Comparison of ENCODE assay signal across 8 cellular contexts in genomic region chr14:74301594-74302159, GRCh38. TPM values are rescaled to one million over a fixed set of nuclear protein-coding genes. Genes with fewer than 3 reads are reported as not detected.
DNase-seq lines count a peak whose midpoint lies in the region; ATAC-seq and TF ChIP-seq lines count a peak whose summit lies in the region.

No MANE protein-coding gene starts in this region.

- CTCF ChIA-PET in T-cell (lab: Charles Lee), result interaction anchor here in 1 of 2 donors (1.2 kb wide), 1 partner anchor 24 kb away, joined by 3 read pairs; no protein-coding TSS in a partner anchor

- TF ChIP-seq CTCF in GM12864 (IDR thresholded peaks at IDR 0.05; ENCODE audit: low read depth, low read length, missing control alignments) (no peak), fibroblast of pulmonary artery (IDR thresholded peaks at IDR 0.05; ENCODE audit: low read length, missing control alignments) (no peak), retinal pigment epithelial cell (conservative IDR thresholded peaks at IDR 0.05; ENCODE audit: low read depth, low read length) (no peak)

- H3K27ac Mint-ChIP-seq in T-cell, result peak overlapping the region; percentile 95 to 96

- H3K4me3 ChIP-seq in GM12864 (ENCODE audit: low read depth, low read length) (peak overlapping the region; percentile 87), fibroblast of pulmonary artery (replicated peaks; ENCODE audit: low read depth, low read length) (peak overlapping the region; percentile 76), retinal pigment epithelial cell (ENCODE audit: low read length) (peak overlapping the region; percentile 88)

- H3K9me3 Mint-ChIP-seq in T-cell, result no peaks in the 10 kb centered on the region

- DNase-seq in GM12864 (ENCODE audit: low read depth) (no peak), T-cell (no peak), fibroblast of pulmonary artery (ENCODE audit: low read depth) (no peak), retinal pigment epithelial cell (ENCODE audit: low read depth) (no peak), GOT3 (lab: John Stamatoyannopoulos, UW) (no peak), T-helper 9 cell (no peak), DMS153 treated with DMSO at 0.1 percent for 48 hours (lab: John Stamatoyannopoulos, UW; ENCODE audit: unreplicated experiment) (no peak), NCI-H2029 treated with DMSO at 0.1 percent for 48 hours (lab: John Stamatoyannopoulos, UW) (no peak)

- no peaks in the 10 kb centered on the region for H3K27me3 Mint-ChIP-seq in T-cell

- peak in 1 of 4 experiments; percentile 2 for ATAC-seq in T-cell (replicated peaks in 1 of 4)

- peaks cover 34 to 37% (median 35%) of the 10 kb centered on the region in 3 donors for H3K4me1 Mint-ChIP-seq in T-cell

- H3K4me3 Mint-ChIP-seq in T-cell, result peak overlapping the region; percentile 94 to 98 (median 97)

- peaks cover 14% of the 10 kb centered on the region for H3K36me3 Mint-ChIP-seq in T-cell

- POLR2A ChIA-PET in T-cell (lab: Charles Lee), result no interaction called here

RNA-seq across cellular contexts. Expression of gene ABCD4, which starts 1.1 kb away (rescaled TPM):
- total RNA-seq in T-cell, result 100 to 1,000 TPM in 1 of 5 donors, 10 to 100 TPM in 4; 70.3 to 103 (median 91.8) TPM

RNA-seq across cellular contexts. Expression of gene VRTN, which starts 46.6 kb away (rescaled TPM):
- total RNA-seq in T-cell, result under 1 TPM in 2 of 5 donors, not detected in 3; 0.06 to 0.09 TPM
